Comparison of ENCODE assay signal across 8 cellular contexts in the genomic region with DNA sequence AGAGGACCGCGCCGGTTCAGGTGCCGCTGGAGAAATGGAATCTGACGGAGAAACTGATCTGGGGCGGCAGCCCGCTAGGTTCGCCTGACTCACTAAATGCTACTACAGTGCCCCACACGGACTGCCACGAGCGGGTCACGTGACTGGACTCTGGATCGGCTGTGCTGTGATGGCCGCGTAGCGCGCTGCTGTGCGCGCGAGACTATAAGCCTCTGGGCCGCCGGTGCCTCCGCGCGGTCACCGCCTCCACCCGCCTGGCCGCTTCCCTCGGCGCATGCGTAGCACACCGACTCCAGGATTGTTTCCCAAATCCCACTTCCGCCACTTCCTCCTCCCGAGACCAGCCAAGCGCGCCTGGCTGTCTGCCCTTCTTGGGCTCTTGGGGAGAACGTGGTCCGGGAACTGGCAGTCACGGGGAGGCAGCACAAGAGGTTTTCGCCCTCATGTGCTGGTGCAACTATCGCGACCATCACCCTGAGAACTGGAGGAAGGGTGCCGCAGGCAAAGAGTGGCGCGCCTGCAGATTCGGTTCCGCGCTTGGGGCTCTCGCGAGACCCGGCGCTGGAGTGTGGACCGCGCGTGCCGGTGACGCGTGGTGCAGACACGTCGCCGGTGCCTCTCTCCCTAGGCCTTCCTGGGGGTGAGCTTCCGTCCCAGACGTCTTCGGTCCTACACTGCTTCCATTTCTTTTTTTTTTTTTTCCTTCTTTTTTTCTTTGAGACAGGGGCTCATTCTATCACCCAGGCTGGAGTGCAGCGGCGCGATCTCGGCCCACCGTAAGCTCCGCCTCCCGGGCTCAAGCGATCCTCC. TPM values are rescaled to one million over a fixed set of nuclear protein-coding genes. Genes with fewer than 3 reads are reported as not detected.
DNase-seq lines count a peak whose midpoint lies in the region; ATAC-seq and TF ChIP-seq lines count a peak whose summit lies in the region.

No MANE protein-coding gene starts in this region.

- peaks cover 15% of the 10 kb centered on the region for H3K36me3 Mint-ChIP-seq in activated CD8-positive, alpha-beta T cell treated with anti-CD3 and anti-CD28 coated beads for 36 hours (ENCODE audit: low read depth)

- DNase-seq in CD1c-positive myeloid dendritic cell (ENCODE audit: extremely low spot score) (peak; percentile 97), NCI-H82 (lab: John Stamatoyannopoulos, UW) (peak; percentile 98), ecto neural progenitor cell (ENCODE audit: low spot score) (peak; percentile 97), lung (ENCODE audit: low spot score) (peak; percentile 95)
- DNase-seq in activated CD8-positive, alpha-beta T cell treated with anti-CD3 and anti-CD28 coated beads for 36 hours, result peak; percentile 97
- DNase-seq in stimulated activated CD4-positive, alpha-beta T cell treated with anti-CD3 and anti-CD28 coated beads, TNF-alpha, amount 100 ng/mL, for 24 hours (ENCODE audit: low read depth in 3 of 3), result peak; percentile 83 to 91 (median 84)

- no peak for TF ChIP-seq CTCF in activated CD8-positive, alpha-beta T cell treated with anti-CD3 and anti-CD28 coated beads for 36 hours (IDR thresholded peaks at IDR 0.05)
- no peak for TF ChIP-seq CTCF in lung (IDR thresholded peaks at IDR 0.05; ENCODE audit: control extremely low read depth, extremely low read depth)

- H3K27me3 ChIP-seq in lung (ENCODE audit: control insufficient read depth, insufficient read depth), result no peaks in the 10 kb centered on the region

- peak overlapping the region; percentile 100 for H3K27ac Mint-ChIP-seq in activated CD8-positive, alpha-beta T cell treated with anti-CD3 and anti-CD28 coated beads for 36 hours

- POLR2A ChIA-PET in activated CD8-positive, alpha-beta T cell treated with anti-CD3 and anti-CD28 coated beads for 36 hours (lab: Charles Lee), result interaction anchor here (0.7 to 4.0 kb wide), 17 partner anchors 8 to 269 kb away, joined by 3 to 30 read pairs (median 4); a partner anchor contains a TSS

- no peaks in the 10 kb centered on the region for H3K27me3 Mint-ChIP-seq in activated CD8-positive, alpha-beta T cell treated with anti-CD3 and anti-CD28 coated beads for 36 hours

- H3K36me3 ChIP-seq in lung (ENCODE audit: control insufficient read depth in 2 of 2, insufficient read depth in 2 of 2, low read length in 2 of 2), result no peaks in the 10 kb centered on the region

- peaks cover 17% of the 10 kb centered on the region for H3K4me1 Mint-ChIP-seq in activated CD8-positive, alpha-beta T cell treated with anti-CD3 and anti-CD28 coated beads for 36 hours (ENCODE audit: low read depth)

- peak overlapping the region; percentile 53 for H3K4me3 ChIP-seq in lung

- H3K9me3 ChIP-seq in lung (ENCODE audit: control insufficient read depth in 2 of 2, insufficient read depth in 1 of 2, low read length in 1 of 2), result no peaks in the 10 kb centered on the region

- peak overlapping the region; percentile 85 to 98 for H3K27ac ChIP-seq in lung (ENCODE audit: low read depth in 1 of 2, low read length in 1 of 2)

- 0% methylated on average over 72 of the region's 72 CpGs for WGBS in lung, 2 donors

- no peaks in the 10 kb centered on the region for H3K4me1 ChIP-seq in lung (ENCODE audit: control insufficient read depth in 2 of 2, insufficient read depth in 2 of 2, low read length in 2 of 2)

- CTCF ChIA-PET in activated CD8-positive, alpha-beta T cell treated with anti-CD3 and anti-CD28 coated beads for 36 hours (lab: Charles Lee), result interaction anchor here (1.3 kb wide), 1 partner anchor 17 kb away, joined by 3 read pairs; no protein-coding TSS in a partner anchor

- intact Hi-C loops in activated CD8-positive, alpha-beta T cell treated with anti-CD3 and anti-CD28 coated beads for 36 hours (cut with micrococcal nuclease), result loop anchor here (5.0 kb wide), 2 partner anchors 76 to 269 kb away; a partner anchor contains a TSS

- ATAC-seq in GM19397 (IDR thresholded peaks at IDR 0.05; ENCODE audit: unreplicated experiment), result peak; percentile 75
- peak; percentile 68 for ATAC-seq in HG03571 (IDR thresholded peaks at IDR 0.05; ENCODE audit: unreplicated experiment)
- peak; percentile 87 for ATAC-seq in activated CD8-positive, alpha-beta T cell treated with anti-CD3 and anti-CD28 coated beads for 36 hours
- ATAC-seq in lung (ENCODE audit: insufficient read depth, low FRiP score), result peak; percentile 95

- H3K9me3 Mint-ChIP-seq in activated CD8-positive, alpha-beta T cell treated with anti-CD3 and anti-CD28 coated beads for 36 hours, result no peaks in the 10 kb centered on the region

- H3K4me3 Mint-ChIP-seq in activated CD8-positive, alpha-beta T cell treated with anti-CD3 and anti-CD28 coated beads for 36 hours, result peak overlapping the region; percentile 96

RNA-seq across cellular contexts. Expression of a gene that starts 35.8 kb away (rescaled TPM):
- total RNA-seq in activated CD8-positive, alpha-beta T cell treated with anti-CD3 and anti-CD28 coated beads for 36 hours, result 1 to 10 TPM in 1 of 2 experiments, under 1 TPM in 1; 0.63 to 1.3 TPM
- 1 to 10 TPM; 1.1 to 1.5 TPM for total RNA-seq in lung
- polyA plus RNA-seq in lung, result under 1 TPM; 0.10 to 0.42 TPM

Comparison
In these comparisons a context has a peak if more than half of its experiments do, and no peak if none do; other contexts are left out.
1. Peak in every context shown above with its lines: DNase-seq, ATAC-seq, H3K4me3 ChIP-seq and H3K27ac ChIP-seq.